In genomic region chr4:39526810-39527295, GRCh38 we compare ENCODE assay signal across 8 cellular contexts. TPM values are rescaled to one million over a fixed set of nuclear protein-coding genes. Genes with fewer than 3 reads are reported as not detected.
DNase-seq lines count a peak whose midpoint lies in the region; ATAC-seq and TF ChIP-seq lines count a peak whose summit lies in the region.

No MANE protein-coding gene starts in this region.

- peaks cover 54% of the 10 kb centered on the region for H3K79me2 ChIP-seq in fibroblast of lung (ENCODE audit: control insufficient read depth, insufficient read depth, low read length)

- no peaks in the 10 kb centered on the region for H3K27me3 Mint-ChIP-seq in progenitor cell of endocrine pancreas

- H3K4me3 Mint-ChIP-seq in progenitor cell of endocrine pancreas (ENCODE audit: low read depth), result peak overlapping the region; percentile 99

- peaks cover 13% of the 10 kb centered on the region for H3K9me3 Mint-ChIP-seq in progenitor cell of endocrine pancreas (ENCODE audit: low read depth)

- no peaks in the 10 kb centered on the region for H3K9me3 ChIP-seq in fibroblast of lung (ENCODE audit: control insufficient read depth, insufficient read depth, low read depth, low read length)

- H3K9ac ChIP-seq in fibroblast of lung (ENCODE audit: insufficient read depth, low read length), result peak overlapping the region; percentile 96

- H3K36me3 Mint-ChIP-seq in progenitor cell of endocrine pancreas (ENCODE audit: insufficient read depth), result peaks cover 36% of the 10 kb centered on the region

- H3K4me3 ChIP-seq in fibroblast of lung (replicated peaks in 1 of 4; ENCODE audit: control extremely low read depth in 1 of 4, insufficient read depth in 1 of 4, low read depth in 3 of 4, low read length in 4 of 4), result peak overlapping the region; percentile 92 to 98 (median 96)

- peaks cover 9% of the 10 kb centered on the region for H3K4me1 ChIP-seq in fibroblast of lung (ENCODE audit: control insufficient read depth, extremely low read depth, insufficient read depth, low read length)

- H2AFZ ChIP-seq in fibroblast of lung (ENCODE audit: low read length), result no peak overlapping the region

- peaks cover 29% of the 10 kb centered on the region for H3K4me1 Mint-ChIP-seq in progenitor cell of endocrine pancreas (ENCODE audit: low read depth)

- peak overlapping the region; percentile 99 for H3K27ac ChIP-seq in fibroblast of lung (ENCODE audit: insufficient read depth, low read length)

- H4K20me1 ChIP-seq in fibroblast of lung (ENCODE audit: control insufficient read depth, extremely low read depth, insufficient read depth, low read length), result no peaks in the 10 kb centered on the region

- in situ Hi-C loops in GM13976 (cut with MboI; ENCODE audit: low sequenced_read_pairs, unreplicated experiment), result no loop called here

- no peaks in the 10 kb centered on the region for H3K36me3 ChIP-seq in fibroblast of lung (ENCODE audit: control insufficient read depth, insufficient read depth, low read length)

- ATAC-seq in HG02981 (IDR thresholded peaks at IDR 0.05; ENCODE audit: unreplicated experiment) (peak; percentile 11), HG03039 (IDR thresholded peaks at IDR 0.05; ENCODE audit: unreplicated experiment) (no peak), GM19035 (IDR thresholded peaks at IDR 0.05; ENCODE audit: unreplicated experiment) (no peak)

- TF ChIP-seq CTCF in GM13976 (IDR thresholded peaks at IDR 0.05; ENCODE audit: borderline replicate concordance, control extremely low read depth, extremely low read depth, insufficient read depth, missing control alignments), result no peak
- no peak for TF ChIP-seq CTCF in fibroblast of lung (conservative IDR thresholded peaks at IDR 0.05 in 1 of 2, IDR thresholded peaks at IDR 0.05 in 1 of 2; ENCODE audit: low read depth in 1 of 2, low read length in 2 of 2)
- TF ChIP-seq CTCF in progenitor cell of endocrine pancreas (IDR thresholded peaks at IDR 0.05; ENCODE audit: unreplicated experiment), result no peak

- H3K27ac Mint-ChIP-seq in progenitor cell of endocrine pancreas, result peak overlapping the region; percentile 98

- peak; percentile 56 for DNase-seq in GM13976 (ENCODE audit: low spot score)
- DNase-seq in activated CD4-positive, alpha-beta T cell treated with anti-CD3 and anti-CD28 coated beads, Interleukin-2, amount 50 U/mL, for 1 hour, result peak; percentile 1
- peak in 1 of 2 donors; percentile 24 for DNase-seq in fibroblast of lung (ENCODE audit: low read depth in 2 of 2)
- no peak for DNase-seq in progenitor cell of endocrine pancreas (ENCODE audit: low spot score, unreplicated experiment)
- DNase-seq in GM03348 (ENCODE audit: low spot score), result no peak

- no peaks in the 10 kb centered on the region for H3K27me3 ChIP-seq in fibroblast of lung (ENCODE audit: control insufficient read depth, insufficient read depth, low read length)

- peak overlapping the region; percentile 61 for H3K4me2 ChIP-seq in fibroblast of lung (ENCODE audit: extremely low read depth, insufficient read depth, low read length)

RNA-seq across cellular contexts. Expression of gene UGDH, which starts 0.4 kb away (rescaled TPM):
- total RNA-seq in fibroblast of lung (85.9 and 93.7 TPM in 2 replicates), progenitor cell of endocrine pancreas (518 and 607 TPM in 2 replicates)
- 154 and 182 TPM in 2 replicates for polyA plus RNA-seq in fibroblast of lung
- polyA plus RNA-seq in fibroblast of lung (2012), result 99.3 and 136 TPM in 2 replicates
- 17.0 and 27.3 TPM in 2 replicates for polyA minus RNA-seq in fibroblast of lung (ENCODE audit: low replicate concordance)

Comparison
In these comparisons a context has a peak if more than half of its experiments do, and no peak if none do; other contexts are left out.
1. DNase-seq: peak in GM13976 (single experiment) and activated CD4-positive, alpha-beta T cell treated with anti-CD3 and anti-CD28 coated beads, Interleukin-2, amount 50 U/mL, for 1 hour (single experiment); none in progenitor cell of endocrine pancreas (single experiment) and GM03348 (single experiment).